In genomic region chr20:25318471-25319240, GRCh38 we compare ENCODE assay signal across 9 cellular contexts.
DNase-seq lines count a peak whose midpoint lies in the region; ATAC-seq, FAIRE-seq and TF ChIP-seq lines count a peak whose summit lies in the region.
"Had no signal": no experiment of that assay in that cellular context is flagged by ENCODE, and none has a peak within 500 bp of the region (broad histone marks: within the 10 kb centered on the region; RNA-seq: fewer than 3 reads in every experiment).

No MANE protein-coding gene starts in this region.

- H3K27me3 ChIP-seq in DOHH2 (ENCODE audit: control insufficient read depth, low read length) = no peaks in the 10 kb centered on the region

- H3K36me3 Mint-ChIP-seq in activated T-helper 2 cell treated with anti-CD3 and anti-CD28 coated beads, Interferon-gamma antibody, Interleukin-2, Interleukin-4, amounts not matched to agents 10 μg/mL and 5 μg/mL and 100 μg/mL, durations not matched to agents 14 hours and 24 hours and 36 hours (ENCODE audit: low read depth) = peaks cover 23% of the 10 kb centered on the region

- no peaks in the 10 kb centered on the region for H3K9me3 ChIP-seq in DOHH2 (ENCODE audit: control insufficient read depth, insufficient read depth, low read length)

- intact Hi-C loops in activated T-helper 2 cell treated with anti-CD3 and anti-CD28 coated beads, Interferon-gamma antibody, Interleukin-2, Interleukin-4, amounts not matched to agents 10 μg/mL and 5 μg/mL and 100 μg/mL, durations not matched to agents 14 hours and 24 hours and 36 hours (cut with micrococcal nuclease) = no loop called here

- peaks cover 61% of the 10 kb centered on the region for H3K4me1 ChIP-seq in DOHH2 (ENCODE audit: control insufficient read depth, low read length)

- H3K79me2 ChIP-seq in DOHH2 (ENCODE audit: control insufficient read depth, low read length) = peaks cover 13% of the 10 kb centered on the region

- peaks cover 31% of the 10 kb centered on the region for H3K36me3 ChIP-seq in DOHH2 (ENCODE audit: control insufficient read depth, low read length)

- peaks cover 14% of the 10 kb centered on the region for H3K4me1 Mint-ChIP-seq in activated T-helper 2 cell treated with anti-CD3 and anti-CD28 coated beads, Interferon-gamma antibody, Interleukin-2, Interleukin-4, amounts not matched to agents 10 μg/mL and 5 μg/mL and 100 μg/mL, durations not matched to agents 14 hours and 24 hours and 36 hours (ENCODE audit: low read depth)

- ATAC-seq in GM19455 (IDR thresholded peaks at IDR 0.05; ENCODE audit: unreplicated experiment) = peak; percentile 93
- ATAC-seq in HG03432 (IDR thresholded peaks at IDR 0.05; ENCODE audit: unreplicated experiment) = peak; percentile 87

- peak overlapping the region; percentile 67 for H3K4me3 ChIP-seq in DOHH2 (ENCODE audit: low read length)

- no peaks in the 10 kb centered on the region for H3K9me2 ChIP-seq in DOHH2 (replicated peaks; ENCODE audit: control insufficient read depth, low read length)

- peaks cover 16% of the 10 kb centered on the region for H3F3A ChIP-seq in DOHH2 (ENCODE audit: control insufficient read depth, insufficient read depth)

- no peak for FAIRE-seq in D721Med (lab: Jason Lieb, UNC)
- FAIRE-seq: G401.6 had no signal

- H3K4me2 ChIP-seq in DOHH2 (ENCODE audit: low read length) = peak overlapping the region; percentile 64

- H3K9me3 Mint-ChIP-seq in activated T-helper 2 cell treated with anti-CD3 and anti-CD28 coated beads, Interferon-gamma antibody, Interleukin-2, Interleukin-4, amounts not matched to agents 10 μg/mL and 5 μg/mL and 100 μg/mL, durations not matched to agents 14 hours and 24 hours and 36 hours = no peaks in the 10 kb centered on the region

- H3K4me3 Mint-ChIP-seq in activated T-helper 2 cell treated with anti-CD3 and anti-CD28 coated beads, Interferon-gamma antibody, Interleukin-2, Interleukin-4, amounts not matched to agents 10 μg/mL and 5 μg/mL and 100 μg/mL, durations not matched to agents 14 hours and 24 hours and 36 hours (ENCODE audit: low read depth) = no peak overlapping the region

- H3K27me3 Mint-ChIP-seq in activated T-helper 2 cell treated with anti-CD3 and anti-CD28 coated beads, Interferon-gamma antibody, Interleukin-2, Interleukin-4, amounts not matched to agents 10 μg/mL and 5 μg/mL and 100 μg/mL, durations not matched to agents 14 hours and 24 hours and 36 hours (ENCODE audit: low read depth) = no peaks in the 10 kb centered on the region

- TF ChIP-seq CTCF in DOHH2 (IDR thresholded peaks at IDR 0.05; ENCODE audit: low read depth, low read length, poor library complexity, severe bottlenecking) = no peak
- TF ChIP-seq CTCF in D721Med (IDR thresholded peaks at IDR 0.05; ENCODE audit: insufficient read depth, missing control alignments) = no peak

- H4K20me1 ChIP-seq in DOHH2 (ENCODE audit: control insufficient read depth, insufficient read depth, low read depth, low read length) = no peaks in the 10 kb centered on the region

- no peak overlapping the region for H3K27ac Mint-ChIP-seq in activated T-helper 2 cell treated with anti-CD3 and anti-CD28 coated beads, Interferon-gamma antibody, Interleukin-2, Interleukin-4, amounts not matched to agents 10 μg/mL and 5 μg/mL and 100 μg/mL, durations not matched to agents 14 hours and 24 hours and 36 hours

- DNase-seq in globus pallidus (ENCODE audit: low spot score) (peak; percentile 74), D341Med (ENCODE audit: low spot score) (no peak), D721Med (ENCODE audit: insufficient read length, low spot score) (no peak)
- DNase-seq in effector CD8-positive, alpha-beta T cell (lab: John Stamatoyannopoulos, UW) = no peak
- no peak for DNase-seq in activated T-helper 2 cell treated with anti-CD3 and anti-CD28 coated beads, Interferon-gamma antibody, Interleukin-2, Interleukin-4, amounts not matched to agents 10 μg/mL and 5 μg/mL and 100 μg/mL, durations not matched to agents 14 hours and 24 hours and 36 hours (ENCODE audit: low spot score)

- peak overlapping the region; percentile 92 for H3K27ac ChIP-seq in DOHH2 (ENCODE audit: low read depth, low read length)
